In the genomic region with DNA sequence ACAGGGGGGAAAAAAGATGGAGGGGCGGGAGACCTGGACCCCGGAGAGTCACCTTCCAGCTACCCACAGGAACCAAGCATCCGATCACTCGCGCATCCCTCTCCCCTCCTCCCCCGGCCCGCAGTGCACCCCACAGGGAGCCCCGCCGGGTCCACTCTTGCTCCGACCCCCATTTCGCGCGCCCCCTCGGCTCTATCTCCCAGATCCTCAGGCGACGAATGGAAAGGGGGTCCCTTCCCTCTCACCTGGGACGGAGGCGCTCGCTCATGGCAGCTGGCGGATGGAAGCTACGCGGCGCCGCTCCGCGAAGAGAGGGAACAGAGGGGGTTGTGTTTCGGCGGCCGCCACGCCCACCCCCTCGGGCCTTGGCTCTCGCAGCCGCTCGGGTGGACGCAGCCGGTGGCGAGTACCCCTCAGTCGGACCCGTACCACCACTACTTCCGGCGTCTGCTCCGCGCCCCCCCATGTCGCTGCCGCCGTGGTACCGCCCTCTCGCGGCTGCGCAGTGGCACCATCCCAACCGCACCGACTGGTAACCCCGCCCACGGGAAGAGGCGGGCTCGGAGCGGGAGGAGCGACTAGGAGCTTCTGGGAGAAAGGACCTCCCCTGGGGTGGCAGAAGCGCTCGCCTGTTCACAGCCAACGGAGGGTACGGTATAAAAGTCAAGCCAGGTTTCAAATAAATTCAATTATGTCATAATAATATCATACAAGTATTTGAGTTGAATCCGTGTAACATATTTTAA, we compare ENCODE assay signal across 8 cellular contexts. TPM values are rescaled to one million over a fixed set of nuclear protein-coding genes. Genes with fewer than 3 reads are reported as not detected.
A peak's percentile ranks its signal among the peaks of the same experiment; 100 is the strongest.
DNase-seq lines count a peak whose midpoint lies in the region; ATAC-seq, FAIRE-seq and TF ChIP-seq lines count a peak whose summit lies in the region.

No MANE protein-coding gene starts in this region.

- H3K27me3 Mint-ChIP-seq in brain: peaks cover 11% of the 10 kb centered on the region

- H3K9me3 ChIP-seq in sigmoid colon: no peaks in the 10 kb centered on the region

- WGBS in sigmoid colon, 2 donors: 1% methylated on average over 63 of the region's 63 CpGs

- H3K36me3 ChIP-seq in sigmoid colon: peaks cover 0 to 21% (median 3%) of the 10 kb centered on the region in 4 donors

- peak overlapping the region; percentile 82 to 99 (median 94) for H3K4me3 ChIP-seq in sigmoid colon

- intact Hi-C loops in sigmoid colon (cut with DNase I): loop anchor here (2.0 to 10.0 kb wide), 2 partner anchors 39 to 507 kb away; a partner anchor contains a TSS

- peaks cover 0 to 54% (median 46%) of the 10 kb centered on the region in 4 donors for H3K4me1 ChIP-seq in sigmoid colon

- H3K27ac ChIP-seq in sigmoid colon: peak overlapping the region; percentile 80 to 91 (median 88)

- TF ChIP-seq CTCF in brain (conservative IDR thresholded peaks at IDR 0.05) (peak in 1 of 2 experiments; percentile 32), sigmoid colon (IDR thresholded peaks at IDR 0.05) (peak in 2 of 4 experiments; percentile 28 to 31)

- no peak for TF ChIP-seq EP300 in sigmoid colon (IDR thresholded peaks at IDR 0.05)

- peak overlapping the region; percentile 92 to 100 (median 98) for H3K4me3 Mint-ChIP-seq in brain

- ATAC-seq in GM18520 (IDR thresholded peaks at IDR 0.05; ENCODE audit: unreplicated experiment) (peak; percentile 66), HG03060 (IDR thresholded peaks at IDR 0.05; ENCODE audit: low read depth, unreplicated experiment) (peak; percentile 46)

- TF ChIP-seq POLR2A in sigmoid colon (IDR thresholded peaks at IDR 0.05): peak; percentile 19 to 66

- H3K27me3 ChIP-seq in sigmoid colon: no peaks in the 10 kb centered on the region

- H3K27ac Mint-ChIP-seq in brain: peak overlapping the region; percentile 97 to 100 (median 100)

- no peaks in the 10 kb centered on the region for H3K9me3 Mint-ChIP-seq in brain

- H3K36me3 Mint-ChIP-seq in brain: peaks cover 30% of the 10 kb centered on the region

- peaks cover 77% of the 10 kb centered on the region for H3K4me1 Mint-ChIP-seq in brain

- FAIRE-seq in TTC549 (lab: Jason Lieb, UNC): peak; percentile 70

- peak; percentile 94 for DNase-seq in A172 (ENCODE audit: low spot score)
- DNase-seq in NCI-H2107 (lab: John Stamatoyannopoulos, UW): peak; percentile 73
- peak; percentile 78 for DNase-seq in iPS DF 4.7 (ENCODE audit: extremely low read depth, low spot score)
- DNase-seq in sigmoid colon: peak; percentile 97

RNA-seq across cellular contexts. Expression of a gene that starts 29.7 kb away (rescaled TPM):
- total RNA-seq in A172 (2014; rRNA removed; shearing (Covaris generic)): not detected in 2 replicates
- polyA plus RNA-seq in brain (ENCODE audit: insufficient read depth, low read depth, low replicate concordance) (not detected), sigmoid colon (not detected)
- not detected for total RNA-seq in sigmoid colon

RNA-seq across cellular contexts. Expression of a gene that starts 39.2 kb away (rescaled TPM):
- total RNA-seq in A172 (2014; rRNA removed; shearing (Covaris generic)): 25.3 and 28.0 TPM in 2 replicates
- polyA plus RNA-seq in brain (ENCODE audit: insufficient read depth, low read depth, low replicate concordance): 99.7 TPM
- total RNA-seq in sigmoid colon: 10 to 100 TPM; 18.5 to 33.5 (median 23.1) TPM
- 10 to 100 TPM; 17.5 to 19.2 (median 18.0) TPM for polyA plus RNA-seq in sigmoid colon

Comparison
In these comparisons a context has a peak if more than half of its experiments do, and no peak if none do; other contexts are left out.
1. Peak in every context shown above with its lines: DNase-seq, ATAC-seq, H3K4me3 ChIP-seq and H3K27ac ChIP-seq.